ENCODE assay signal across 9 cellular contexts in the genomic region with DNA sequence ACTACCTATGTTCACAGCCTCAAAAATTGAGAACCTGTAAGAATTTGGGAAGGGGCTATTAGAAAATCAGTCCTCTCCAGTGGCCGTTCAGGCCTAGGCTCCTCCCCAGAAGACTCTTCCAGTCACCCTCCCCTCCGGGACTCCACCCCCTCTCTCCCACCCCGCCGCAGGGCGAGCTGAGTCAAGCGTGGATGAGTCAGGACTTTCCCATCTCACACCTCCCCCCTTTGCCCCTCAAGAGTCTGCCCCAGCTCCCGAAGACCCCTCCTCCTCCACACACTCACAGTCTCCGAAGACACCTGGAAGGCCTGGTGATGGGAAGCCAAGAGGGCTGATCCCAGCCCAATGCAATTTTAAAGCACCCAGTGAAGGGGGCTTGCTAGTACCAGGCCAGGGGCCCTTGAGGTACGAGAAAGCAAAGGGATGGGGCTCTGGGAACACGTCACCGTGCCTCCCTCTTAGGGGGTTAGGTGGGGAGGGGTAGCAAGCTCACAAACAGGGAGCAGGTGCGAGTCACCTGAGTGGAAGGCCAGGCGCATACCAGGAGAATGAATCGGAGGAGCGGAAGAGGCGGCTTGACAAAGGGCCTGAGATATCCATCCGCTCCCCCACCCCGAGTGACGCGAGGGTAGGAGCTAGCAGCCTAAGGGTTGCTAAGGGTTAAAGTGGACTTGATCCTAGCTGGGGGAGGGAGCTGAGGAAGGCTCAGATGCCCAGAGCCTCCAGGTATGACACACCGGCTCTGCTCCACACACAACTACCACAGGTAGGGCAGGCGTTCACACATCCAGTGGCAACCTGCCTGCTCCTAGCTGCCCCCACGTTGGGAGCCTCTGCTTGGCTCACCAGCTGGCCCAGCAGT. TPM values are rescaled to one million over a fixed set of nuclear protein-coding genes. Genes with fewer than 3 reads are reported as not detected.
DNase-seq lines count a peak whose midpoint lies in the region; ATAC-seq, FAIRE-seq and TF ChIP-seq lines count a peak whose summit lies in the region.
"Had no signal": no experiment of that assay in that cellular context is flagged by ENCODE, and none has a peak within 500 bp of the region (broad histone marks: within the 10 kb centered on the region; RNA-seq: fewer than 3 reads in every experiment).

No MANE protein-coding gene starts in this region.

- H3K4me3 ChIP-seq in K562 (peak overlapping the region; percentile 31; the same call in 1 of the 2 replicates), iPS-20b (ENCODE audit: low read length) (peak overlapping the region; percentile 70)

- peak overlapping the region; percentile 98 for H3K27ac ChIP-seq in K562 (ENCODE audit: extremely low read depth, low read depth, low read length)
- H3K27ac ChIP-seq in iPS-20b (ENCODE audit: low read length): peak overlapping the region; percentile 87

- TF ChIP-seq POLR2A in K562 (conservative IDR thresholded peaks at IDR 0.05): peak; percentile 68

- H3K4me1 ChIP-seq in K562 (replicated peaks in 1 of 2; ENCODE audit: control insufficient read depth in 2 of 2, insufficient read depth in 2 of 2, low read length in 2 of 2) (peaks cover 45 to 84% of the 10 kb centered on the region in 2 experiments), iPS-20b (ENCODE audit: insufficient read depth, low read length) (peaks cover 60% of the 10 kb centered on the region)

- no peak for TF ChIP-seq CTCF in K562 (IDR thresholded peaks at IDR 0.05 in 2 of 3, conservative IDR thresholded peaks at IDR 0.05 in 1 of 3; ENCODE audit: insufficient read depth in 2 of 3, low read depth in 1 of 3, low read length in 3 of 3)

- peak; percentile 96 for FAIRE-seq in K562 (lab: Jason Lieb, UNC)

- H3K4me2 ChIP-seq in K562 (ENCODE audit: insufficient read depth, low read length): peak overlapping the region; percentile 84

- intact Hi-C loops in K562 (cut with micrococcal nuclease): loop anchor here (5.0 kb wide), 2 partner anchors 190 to 405 kb away; partner anchors contain the start of genes DPAGT1 and MCAM

- peaks cover 5% of the 10 kb centered on the region for H3K9me1 ChIP-seq in K562 (ENCODE audit: control insufficient read depth, insufficient read depth, low read length)

- CTCF ChIA-PET in K562 (lab: Yijun Ruan, JAX; ENCODE audit: low intra/inter-chr PET ratio): no interaction called here

- 2% methylated on average over 19 of the region's 23 CpGs for WGBS in K562 (ENCODE audit: insufficient coverage, low coverage, missing lambda C conversion rate)

- H3K9ac ChIP-seq in K562 (ENCODE audit: insufficient read depth in 1 of 2, low read depth in 2 of 2, low read length in 2 of 2) (peak overlapping the region; percentile 87 to 90), iPS-20b (ENCODE audit: low read depth, low read length) (peak overlapping the region; percentile 82)

- H2AFZ ChIP-seq in K562 (ENCODE audit: low read depth, low read length): peak overlapping the region; percentile 86

- DNase-seq in NCI-H1417 (lab: John Stamatoyannopoulos, UW) (peak; percentile 41 to 78 (median 78)), NCI-H1417 treated with DMSO at 0.1 percent for 48 hours (lab: John Stamatoyannopoulos, UW) (no peak), T-helper 9 cell (peak; percentile 66), K562 (ENCODE audit: extremely low read depth in 1 of 4, low spot score in 3 of 4) (peak; percentile 81 to 94 (median 86)), NCI-H748 (lab: John Stamatoyannopoulos, UW; ENCODE audit: unreplicated experiment) (no peak)
- peak; percentile 69 to 79 for DNase-seq in stimulated activated CD4-positive, alpha-beta T cell treated with anti-CD3 and anti-CD28 coated beads, Interleukin-12 subunit alpha, Interleukin-12 subunit beta, amount 100 ng/mL, for 24 hours (ENCODE audit: low read depth in 2 of 2)

- H3K36me3 ChIP-seq in K562 (ENCODE audit: control insufficient read depth, insufficient read depth, low read length): peaks cover 9% of the 10 kb centered on the region; the same call in 2 of the 3 replicates
- H3K36me3 ChIP-seq in iPS-20b (ENCODE audit: insufficient read depth, low read depth, low read length): peaks cover 6% of the 10 kb centered on the region; the same call in 1 of the 2 replicates

- peak; percentile 61 for TF ChIP-seq EP300 in K562 (IDR thresholded peaks at IDR 0.05; ENCODE audit: low read length)

- no TSS peak for BruUV-seq in K562 (replicated peaks; lab: Mats Ljungman, UMichigan)

- H3K79me2 ChIP-seq in K562 (ENCODE audit: control insufficient read depth, insufficient read depth, low read length): peaks cover 36% of the 10 kb centered on the region

- ATAC-seq in K562: peak; percentile 90
- no peak for ATAC-seq in GM19463 (IDR thresholded peaks at IDR 0.05; ENCODE audit: unreplicated experiment)

- in situ Hi-C loops in K562 (cut with MboI): no loop called here

- POLR2A ChIA-PET in K562 (lab: Yijun Ruan, JAX): interaction anchor here (0.6 to 4.5 kb wide), 15 partner anchors 9 to 282 kb away, joined by 3 to 16 read pairs (median 3); partner anchors contain the start of genes BCL9L, HMBS and HYOU1

- TF ChIP-seq RAD21 in K562 (CRISPR knock-in tag; conservative IDR thresholded peaks at IDR 0.05 in 1 of 2, IDR thresholded peaks at IDR 0.05 in 1 of 2): no peak

- H3K27me3 ChIP-seq in K562 (ENCODE audit: control insufficient read depth in 2 of 2, insufficient read depth in 2 of 2, low read length in 2 of 2) (no peaks in the 10 kb centered on the region; a peak in 1 of 5 replicates), iPS-20b (ENCODE audit: insufficient read depth, low read length) (no peaks in the 10 kb centered on the region)

- H3K9me3 ChIP-seq in K562 (replicated peaks; ENCODE audit: control insufficient read depth, insufficient read depth, low read depth, low read length): no peaks in the 10 kb centered on the region; the same call in 1 of the 2 replicates
- H3K9me3 ChIP-seq in iPS-20b (ENCODE audit: insufficient read depth, low read depth, low read length): no peaks in the 10 kb centered on the region

- no peaks in the 10 kb centered on the region for H4K20me1 ChIP-seq in K562 (replicated peaks; ENCODE audit: control insufficient read depth, insufficient read depth, low read length)

RNA-seq across cellular contexts. Expression of gene BCL9L, which starts 13.6 kb away (rescaled TPM):
- 10.2 and 17.0 TPM in 2 replicates for total RNA-seq in K562 (2011; cell fraction: chromatin; rRNA removed; ENCODE audit: low replicate concordance)
- 8.0 and 8.2 TPM in 2 replicates for total RNA-seq in K562 (2011; cell fraction: nucleolus; rRNA removed)
- 8.4 and 9.2 TPM in 2 replicates for total RNA-seq in K562 (2011; cell fraction: nucleoplasm; rRNA removed)
- total RNA-seq in K562 (2014; rRNA removed): 2.6 and 3.3 TPM in 2 replicates
- 0.38 and 0.76 TPM in 2 replicates for total RNA-seq in K562 (2014; rRNA removed; fragmentation: Illumina TruSeq; extraction: Trizol)
- total RNA-seq in K562 (2015; rRNA removed; fragmentation: Illumina TruSeq; extraction: Trizol): 2.2 and 2.5 TPM in 2 replicates
- total RNA-seq in K562 (2021): 14.6 and 17.9 TPM in 2 replicates
- 0.61 and 1.3 TPM in 2 replicates for polyA plus RNA-seq in K562 (2011; rRNA removed)
- 0.52 and 2.5 TPM in 2 replicates for polyA plus RNA-seq in K562 (2011; cell fraction: cytosol; rRNA removed)
- 6.3 and 14.0 TPM in 2 replicates for polyA plus RNA-seq in K562 (2011; cell fraction: nucleus; rRNA removed)
- polyA plus RNA-seq in K562 (2012): 9.7 and 9.9 TPM in 2 replicates
- polyA plus RNA-seq in K562 (2014; fragmentation: Illumina TruSeq; extraction: Trizol): 7.6 and 10.1 TPM in 2 replicates
- polyA plus RNA-seq in K562 (2014; fragmentation: Nextera tagmentation; extraction: Ambion mirVana): under 1 TPM; 0.01 to 0.03 TPM
- 4.8 and 5.3 TPM in 2 replicates for polyA plus RNA-seq in K562 (2014; rRNA removed)
- polyA minus RNA-seq in K562 (2011; rRNA and poly(A)+ RNA removed): 0.33 and 0.60 TPM in 2 replicates
- polyA minus RNA-seq in K562 (2011; cell fraction: cytosol; rRNA and poly(A)+ RNA removed): 4.6 and 5.6 TPM in 2 replicates
- 3.8 and 4.8 TPM in 2 replicates for polyA minus RNA-seq in K562 (2011; cell fraction: nucleus; rRNA and poly(A)+ RNA removed)

RNA-seq across cellular contexts. Expression of gene CXCR5, which starts 28.4 kb away (rescaled TPM):
- total RNA-seq in K562 (2011; cell fraction: chromatin; rRNA removed; ENCODE audit: low replicate concordance): not detected in 2 replicates
- not detected in 2 replicates for total RNA-seq in K562 (2011; cell fraction: nucleolus; rRNA removed)
- not detected in 2 replicates for total RNA-seq in K562 (2011; cell fraction: nucleoplasm; rRNA removed)
- total RNA-seq in K562 (2014; rRNA removed) (not detected in 2 replicates), K562 (2014; rRNA removed; fragmentation: Illumina TruSeq; extraction: Trizol) (not detected in 2 replicates), K562 (2015; rRNA removed; fragmentation: Illumina TruSeq; extraction: Trizol) (not detected in 2 replicates), K562 (2021) (0.04 TPM in 1 of 2 replicates, not detected in the other)
- polyA plus RNA-seq in K562 (2011; rRNA removed) (not detected in 2 replicates), K562 (2014; fragmentation: Illumina TruSeq; extraction: Trizol) (not detected in 2 replicates), K562 (2014; fragmentation: Nextera tagmentation; extraction: Ambion mirVana) (under 1 TPM; 0.03 to 0.06 TPM), K562 (2014; rRNA removed) (not detected in 2 replicates)
- 0.03 TPM in 1 of 2 replicates, not detected in the other for polyA plus RNA-seq in K562 (2011; cell fraction: cytosol; rRNA removed)
- polyA plus RNA-seq in K562 (2011; cell fraction: nucleus; rRNA removed): not detected in 2 replicates
- polyA plus RNA-seq in K562 (2012): not detected in 2 replicates
- polyA minus RNA-seq in K562 (2011; rRNA and poly(A)+ RNA removed): not detected in 2 replicates
- not detected in 2 replicates for polyA minus RNA-seq in K562 (2011; cell fraction: cytosol; rRNA and poly(A)+ RNA removed)
- polyA minus RNA-seq in K562 (2011; cell fraction: nucleus; rRNA and poly(A)+ RNA removed): not detected in 2 replicates

RNA-seq across cellular contexts. Expression of gene UPK2, which starts 44.0 kb away (rescaled TPM):
- total RNA-seq in K562 (2011; cell fraction: chromatin; rRNA removed; ENCODE audit: low replicate concordance): not detected in 2 replicates
- total RNA-seq in K562 (2011; cell fraction: nucleolus; rRNA removed): not detected in 2 replicates
- total RNA-seq in K562 (2011; cell fraction: nucleoplasm; rRNA removed): not detected in 2 replicates
- total RNA-seq in K562 (2014; rRNA removed): not detected in 2 replicates
- total RNA-seq in K562 (2014; rRNA removed; fragmentation: Illumina TruSeq; extraction: Trizol): not detected in 2 replicates
- total RNA-seq in K562 (2015; rRNA removed; fragmentation: Illumina TruSeq; extraction: Trizol): not detected in 2 replicates
- total RNA-seq in K562 (2021): not detected in 2 replicates
- not detected in 2 replicates for polyA plus RNA-seq in K562 (2011; rRNA removed)
- polyA plus RNA-seq in K562 (2011; cell fraction: cytosol; rRNA removed): not detected in 2 replicates
- polyA plus RNA-seq in K562 (2011; cell fraction: nucleus; rRNA removed): not detected in 2 replicates
- not detected in 2 replicates for polyA plus RNA-seq in K562 (2012)
- polyA plus RNA-seq in K562 (2014; fragmentation: Illumina TruSeq; extraction: Trizol): not detected in 2 replicates
- polyA plus RNA-seq in K562 (2014; fragmentation: Nextera tagmentation; extraction: Ambion mirVana): not detected
- not detected in 2 replicates for polyA plus RNA-seq in K562 (2014; rRNA removed)
- polyA minus RNA-seq in K562 (2011; rRNA and poly(A)+ RNA removed): not detected in 2 replicates
- not detected in 2 replicates for polyA minus RNA-seq in K562 (2011; cell fraction: cytosol; rRNA and poly(A)+ RNA removed)
- polyA minus RNA-seq in K562 (2011; cell fraction: nucleus; rRNA and poly(A)+ RNA removed): not detected in 2 replicates
- total RNA-seq: mononuclear cell had no signal

RNA-seq across cellular contexts. Expression of gene FOXR1, which starts 59.5 kb away (rescaled TPM):
- total RNA-seq in K562 (2011; cell fraction: chromatin; rRNA removed; ENCODE audit: low replicate concordance): not detected in 2 replicates
- total RNA-seq in K562 (2011; cell fraction: nucleolus; rRNA removed): not detected in 2 replicates
- total RNA-seq in K562 (2011; cell fraction: nucleoplasm; rRNA removed): not detected in 2 replicates
- total RNA-seq in K562 (2014; rRNA removed): not detected in 2 replicates
- not detected in 2 replicates for total RNA-seq in K562 (2014; rRNA removed; fragmentation: Illumina TruSeq; extraction: Trizol)
- total RNA-seq in K562 (2015; rRNA removed; fragmentation: Illumina TruSeq; extraction: Trizol): not detected in 2 replicates
- not detected in 2 replicates for total RNA-seq in K562 (2021)
- not detected in 2 replicates for polyA plus RNA-seq in K562 (2011; rRNA removed)
- not detected in 2 replicates for polyA plus RNA-seq in K562 (2011; cell fraction: cytosol; rRNA removed)
- not detected in 2 replicates for polyA plus RNA-seq in K562 (2011; cell fraction: nucleus; rRNA removed)
- not detected in 2 replicates for polyA plus RNA-seq in K562 (2012)
- polyA plus RNA-seq in K562 (2014; fragmentation: Illumina TruSeq; extraction: Trizol): not detected in 2 replicates
- polyA plus RNA-seq in K562 (2014; fragmentation: Nextera tagmentation; extraction: Ambion mirVana): not detected
- not detected in 2 replicates for polyA plus RNA-seq in K562 (2014; rRNA removed)
- polyA minus RNA-seq in K562 (2011; rRNA and poly(A)+ RNA removed): not detected in 2 replicates
- not detected in 2 replicates for polyA minus RNA-seq in K562 (2011; cell fraction: cytosol; rRNA and poly(A)+ RNA removed)
- polyA minus RNA-seq in K562 (2011; cell fraction: nucleus; rRNA and poly(A)+ RNA removed): not detected in 2 replicates
- total RNA-seq: mononuclear cell had no signal

Comparison
In these comparisons a context has a peak if more than half of its experiments do, and no peak if none do; other contexts are left out.
1. DNase-seq: peak in NCI-H1417 (3 of 3), T-helper 9 cell (single experiment), K562 (4 of 4) and stimulated activated CD4-positive, alpha-beta T cell treated with anti-CD3 and anti-CD28 coated beads, Interleukin-12 subunit alpha, Interleukin-12 subunit beta, amount 100 ng/mL, for 24 hours (2 of 2); none in NCI-H1417 treated with DMSO at 0.1 percent for 48 hours (single experiment) and NCI-H748 (single experiment).